ENCODE assay signal across 8 cellular contexts in the genomic region with DNA sequence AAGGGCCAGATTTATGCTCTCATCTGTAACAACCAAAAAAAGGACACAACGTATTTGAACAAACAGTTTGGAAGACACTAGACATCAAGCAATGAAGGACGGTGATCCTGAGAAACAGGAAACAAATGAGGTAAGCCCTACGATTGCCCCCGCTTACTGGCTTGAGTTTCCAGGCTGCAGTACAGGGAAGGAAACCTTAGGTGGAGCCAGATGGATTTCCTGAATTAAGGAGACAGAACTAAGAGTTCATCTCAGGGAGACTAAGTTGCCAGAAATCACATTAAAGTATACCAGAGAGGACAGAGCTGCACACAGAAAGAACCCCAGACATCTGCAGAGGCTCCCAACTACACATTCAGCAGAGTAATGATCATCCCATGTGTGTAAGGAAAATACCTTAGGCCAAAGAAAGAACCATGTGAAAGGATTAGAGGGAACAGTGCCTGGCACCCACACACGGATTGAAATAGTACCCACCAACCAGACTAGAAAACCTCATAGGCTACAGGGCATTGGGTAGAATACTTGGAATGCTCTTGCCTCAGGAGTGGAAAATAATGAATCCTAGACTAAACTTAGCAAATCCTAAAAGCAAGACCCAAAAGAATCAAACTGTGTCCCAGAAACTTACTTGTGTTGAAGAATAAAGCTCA.
DNase-seq lines count a peak whose midpoint lies in the region; ATAC-seq and TF ChIP-seq lines count a peak whose summit lies in the region.

No MANE protein-coding gene starts in this region.

- H3K4me3 ChIP-seq in heart right ventricle = no peak overlapping the region
- no peak overlapping the region for H3K4me3 ChIP-seq in testis

- peak; percentile 26 for DNase-seq in NCI-H2227 (lab: John Stamatoyannopoulos, UW; ENCODE audit: unreplicated experiment)
- DNase-seq in NCI-H2227 treated with DMSO at 0.1 percent for 48 hours (lab: John Stamatoyannopoulos, UW) = no peak
- DNase-seq in SHP77 treated with DMSO at 0.1 percent for 48 hours (lab: John Stamatoyannopoulos, UW) = peak; percentile 8
- DNase-seq in heart right ventricle = peak in 1 of 2 donors; percentile 16
- DNase-seq in testis = peak; percentile 47
- DNase-seq in mesenteric fat pad (ENCODE audit: low spot score) = no peak

- TF ChIP-seq POLR2A in testis (IDR thresholded peaks at IDR 0.05) = no peak

- H3K36me3 ChIP-seq in heart right ventricle (no peaks in the 10 kb centered on the region), testis (ENCODE audit: low read depth, missing control alignments) (no peaks in the 10 kb centered on the region)

- H3K4me1 ChIP-seq in heart right ventricle = peaks cover 0 to 5% (median 0%) of the 10 kb centered on the region in 9 donors
- no peaks in the 10 kb centered on the region for H3K4me1 ChIP-seq in testis

- intact Hi-C loops in heart right ventricle (cut with DNase I) = loop anchor here in 1 of 10 donors (10.0 kb wide), 1 partner anchor 88 kb away; no protein-coding TSS in a partner anchor
- intact Hi-C loops in testis (cut with DNase I; ENCODE audit: low total_unique reads) = no loop called here

- H3K27ac ChIP-seq in heart right ventricle (no peak overlapping the region), testis (no peak overlapping the region)

- TF ChIP-seq CTCF in heart right ventricle (IDR thresholded peaks at IDR 0.05) (peak in 8 of 9 donors; percentile 10 to 64 (median 52)), testis (IDR thresholded peaks at IDR 0.05) (peak in 2 of 3 experiments; percentile 45 to 52)

- ATAC-seq in heart right ventricle (peak in 4 of 8 donors; percentile 42 to 71 (median 59)), HG03280 (IDR thresholded peaks at IDR 0.05; ENCODE audit: unreplicated experiment) (no peak), GM21423 (IDR thresholded peaks at IDR 0.05; ENCODE audit: unreplicated experiment) (no peak)

- 16 to 31% methylated on average over 5 of the region's 5 CpGs for whole genome bisulfite sequencing in heart right ventricle, 2 donors
- WGBS in testis, 2 donors = 26 to 31% methylated on average over 5 of the region's 5 CpGs

- H3K9me3 ChIP-seq in heart right ventricle (peaks cover 0 to 7% (median 0%) of the 10 kb centered on the region in 11 donors), testis (no peaks in the 10 kb centered on the region)

- H3K27me3 ChIP-seq in heart right ventricle (peaks cover 0 to 8% (median 0%) of the 10 kb centered on the region in 7 donors), testis (no peaks in the 10 kb centered on the region)

Comparison
In these comparisons a context has a peak if more than half of its experiments do, and no peak if none do; other contexts are left out.
1. DNase-seq: peak in NCI-H2227 (single experiment), SHP77 treated with DMSO at 0.1 percent for 48 hours (single experiment) and testis (single experiment); none in NCI-H2227 treated with DMSO at 0.1 percent for 48 hours (single experiment) and mesenteric fat pad (single experiment).